Comparison of ENCODE assay signal across 10 cellular contexts in the genomic region with DNA sequence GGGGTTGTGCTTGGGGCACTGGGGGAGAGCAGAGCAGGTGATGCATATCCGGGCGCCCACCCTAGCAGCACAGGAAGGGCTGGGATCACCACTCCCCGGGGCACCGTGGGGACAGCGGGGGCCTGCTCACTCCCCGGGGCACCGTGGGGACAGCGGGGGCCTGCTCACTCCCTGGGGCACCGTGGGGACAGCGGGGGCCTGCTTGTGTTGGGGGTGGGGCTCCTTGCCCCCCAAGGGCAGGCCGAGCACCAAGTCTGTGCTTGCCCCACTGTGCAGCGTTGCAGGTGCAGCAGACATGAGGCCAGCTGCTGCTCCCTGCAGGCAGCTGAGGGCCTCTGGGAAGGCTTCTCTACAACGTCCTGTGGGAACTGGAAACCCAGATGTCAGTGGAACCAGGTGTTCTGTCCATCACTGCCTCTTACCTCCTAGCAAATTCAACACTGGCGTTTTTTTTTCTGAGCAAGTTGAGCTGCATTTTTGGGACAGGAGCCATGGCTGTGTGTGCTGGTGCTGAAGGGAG. TPM values are rescaled to one million over a fixed set of nuclear protein-coding genes. Genes with fewer than 3 reads are reported as not detected.
DNase-seq lines count a peak whose midpoint lies in the region; ATAC-seq and TF ChIP-seq lines count a peak whose summit lies in the region.
"Had no signal": no experiment of that assay in that cellular context is flagged by ENCODE, and none has a peak within 500 bp of the region (broad histone marks: within the 10 kb centered on the region; RNA-seq: fewer than 3 reads in every experiment).

No MANE protein-coding gene starts in this region.

- POLR2A ChIA-PET in HCT116 (lab: Charles Lee) (no interaction called here), WTC11 (lab: Charles Lee) (no interaction called here)

- no peak for ATAC-seq in HCT116
- ATAC-seq in WTC11, result no peak
- no peak for ATAC-seq in natural killer cell
- no peak for ATAC-seq in GM18867 (IDR thresholded peaks at IDR 0.05; ENCODE audit: unreplicated experiment)
- no peak for ATAC-seq in HG03571 (IDR thresholded peaks at IDR 0.05; ENCODE audit: unreplicated experiment)

- H3K9me3 Mint-ChIP-seq in WTC11 (no peaks in the 10 kb centered on the region), natural killer cell (no peaks in the 10 kb centered on the region)

- peak overlapping the region; percentile 95 for H3K27ac ChIP-seq in HCT116 (ENCODE audit: low read depth, low read length)

- peaks cover 0 to 1% of the 10 kb centered on the region in 2 experiments; a peak in 1 of 4 replicates for H3K36me3 ChIP-seq in HCT116 (ENCODE audit: control insufficient read depth in 1 of 2, insufficient read depth in 2 of 2, low read length in 2 of 2)

- no peak overlapping the region for H2AFZ ChIP-seq in HCT116 (ENCODE audit: low read depth, low read length, poor library complexity, severe bottlenecking)

- TF ChIP-seq RAD21 in HCT116 (IDR thresholded peaks at IDR 0.05; ENCODE audit: low read depth), result no peak; the same call in 1 of the 2 replicates

- BruUV-seq in HCT116 (replicated peaks; lab: Mats Ljungman, UMichigan), result no TSS peak

- peaks cover 46% of the 10 kb centered on the region for H3K79me2 ChIP-seq in HCT116 (ENCODE audit: insufficient read depth, low read length)

- TF ChIP-seq POLR2A in HCT116 (IDR thresholded peaks at IDR 0.05; ENCODE audit: borderline replicate concordance, extremely low read depth, insufficient read depth, insufficient read length), result no peak

- H3K4me3 Mint-ChIP-seq in WTC11, result no peak overlapping the region
- peak overlapping the region; percentile 85 for H3K4me3 Mint-ChIP-seq in natural killer cell

- no peaks in the 10 kb centered on the region for H3K9me2 ChIP-seq in HCT116 (ENCODE audit: insufficient read depth)

- RAD21 ChIA-PET in HCT116 (lab: Charles Lee; ENCODE audit: low non-redundant PET in 1 of 2, low total read pairs in 2 of 2, uncharacterized antibody in 2 of 2, unreplicated experiment in 2 of 2), result interaction anchor here in 1 of 2 experiments (0.8 kb wide), 1 partner anchor 83 kb away, joined by 3 read pairs; no protein-coding TSS in a partner anchor

- H3K27ac Mint-ChIP-seq in WTC11 (peak overlapping the region; percentile 93), natural killer cell (peak overlapping the region; percentile 96 to 98)

- 0 out of 4 replicates have a peak overlapping the region, but pooled peaks of 1 of the 2 experiments have one; percentile 35 for H3K4me3 ChIP-seq in HCT116 (replicated peaks in 1 of 2; ENCODE audit: low read depth in 1 of 2, low read length in 2 of 2)

- peaks cover 14% of the 10 kb centered on the region for H3K4me1 Mint-ChIP-seq in WTC11
- peaks cover 53 to 57% of the 10 kb centered on the region in 2 donors for H3K4me1 Mint-ChIP-seq in natural killer cell

- peaks cover 51 to 55% of the 10 kb centered on the region in 2 experiments for H3K4me1 ChIP-seq in HCT116 (ENCODE audit: control insufficient read depth in 1 of 2, insufficient read depth in 2 of 2, low read length in 2 of 2)

- peak overlapping the region; percentile 46 for H3K9ac ChIP-seq in HCT116 (ENCODE audit: low read length)

- H3K9me3 ChIP-seq in HCT116 (ENCODE audit: control insufficient read depth in 1 of 2, insufficient read depth in 1 of 2, low read depth in 1 of 2, low read length in 2 of 2), result no peaks in the 10 kb centered on the region

- H3K27me3 Mint-ChIP-seq in WTC11 (ENCODE audit: low read depth) (no peaks in the 10 kb centered on the region), natural killer cell (ENCODE audit: low read depth in 2 of 2) (no peaks in the 10 kb centered on the region)

- H3K36me3 Mint-ChIP-seq in WTC11, result peaks cover under 1% of the 10 kb centered on the region; the same call in 1 of the 2 replicates
- no peaks in the 10 kb centered on the region for H3K36me3 Mint-ChIP-seq in natural killer cell

- peak; percentile 41 for DNase-seq in COR-L47 (lab: John Stamatoyannopoulos, UW)
- DNase-seq in HCT116 (ENCODE audit: low read depth, low spot score), result no peak
- no peak for DNase-seq in WTC11 (ENCODE audit: low spot score)
- no peak for DNase-seq in natural killer cell
- DNase-seq in retina, result no peak
- no peak for DNase-seq in inferior parietal cortex (ENCODE audit: extremely low spot score)
- DNase-seq: NCI-H2029 had no signal

- TF ChIP-seq CTCF in HCT116 (IDR thresholded peaks at IDR 0.05 in 2 of 3, conservative IDR thresholded peaks at IDR 0.05 in 1 of 3; ENCODE audit: borderline replicate concordance in 1 of 3, insufficient read depth in 1 of 3, low read depth in 2 of 3, low read length in 2 of 3) (no peak), WTC11 (IDR thresholded peaks at IDR 0.05) (no peak), natural killer cell (IDR thresholded peaks at IDR 0.05) (no peak)

- intact Hi-C loops in HCT116 (cut with micrococcal nuclease), result no loop called here
- intact Hi-C loops in natural killer cell (cut with micrococcal nuclease), result loop anchor here (1.0 to 10.0 kb wide), 5 partner anchors 16 to 190 kb away; no protein-coding TSS in a partner anchor

- H4K20me1 ChIP-seq in HCT116 (ENCODE audit: insufficient read depth), result peaks cover 4% of the 10 kb centered on the region; the same call in 1 of the 2 replicates

- peak overlapping the region; percentile 77 for H3K4me2 ChIP-seq in HCT116 (ENCODE audit: low read length)

- CTCF ChIA-PET in HCT116 (lab: Charles Lee) (interaction anchor here (1.1 to 1.7 kb wide), 5 partner anchors 10 to 83 kb away, joined by 3 to 7 read pairs (median 3); no protein-coding TSS in a partner anchor), WTC11 (lab: Charles Lee) (no interaction called here)

- no peaks in the 10 kb centered on the region for H3K27me3 ChIP-seq in HCT116 (ENCODE audit: insufficient read depth, low read length)

TF ChIP-seq in HCT116, 20 proteins besides CTCF, POLR2A, EP300 and RAD21:
- TF ChIP-seq, protein P1, sequence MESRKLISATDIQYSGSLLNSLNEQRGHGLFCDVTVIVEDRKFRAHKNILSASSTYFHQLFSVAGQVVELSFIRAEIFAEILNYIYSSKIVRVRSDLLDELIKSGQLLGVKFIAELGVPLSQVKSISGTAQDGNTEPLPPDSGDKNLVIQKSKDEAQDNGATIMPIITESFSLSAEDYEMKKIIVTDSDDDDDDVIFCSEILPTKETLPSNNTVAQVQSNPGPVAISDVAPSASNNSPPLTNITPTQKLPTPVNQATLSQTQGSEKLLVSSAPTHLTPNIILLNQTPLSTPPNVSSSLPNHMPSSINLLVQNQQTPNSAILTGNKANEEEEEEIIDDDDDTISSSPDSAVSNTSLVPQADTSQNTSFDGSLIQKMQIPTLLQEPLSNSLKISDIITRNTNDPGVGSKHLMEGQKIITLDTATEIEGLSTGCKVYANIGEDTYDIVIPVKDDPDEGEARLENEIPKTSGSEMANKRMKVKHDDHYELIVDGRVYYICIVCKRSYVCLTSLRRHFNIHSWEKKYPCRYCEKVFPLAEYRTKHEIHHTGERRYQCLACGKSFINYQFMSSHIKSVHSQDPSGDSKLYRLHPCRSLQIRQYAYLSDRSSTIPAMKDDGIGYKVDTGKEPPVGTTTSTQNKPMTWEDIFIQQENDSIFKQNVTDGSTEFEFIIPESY (IDR thresholded peaks at IDR 0.05; ENCODE audit: extremely low read depth, insufficient replicate concordance, low read length), result no peak
- TF ChIP-seq TCF7L2 (IDR thresholded peaks at IDR 0.05; ENCODE audit: borderline replicate concordance, extremely low read depth, insufficient read depth, insufficient read length) (no peak), SP1 (IDR thresholded peaks at IDR 0.05; ENCODE audit: low read depth) (no peak), EZH2 (IDR thresholded peaks at IDR 0.05) (no peak), ELF1 (IDR thresholded peaks at IDR 0.05; ENCODE audit: borderline replicate concordance, low read depth) (no peak), POLR2AphosphoS5 (IDR thresholded peaks at IDR 0.05; ENCODE audit: low read depth, low read length) (no peak)
- TF ChIP-seq, protein P2, sequence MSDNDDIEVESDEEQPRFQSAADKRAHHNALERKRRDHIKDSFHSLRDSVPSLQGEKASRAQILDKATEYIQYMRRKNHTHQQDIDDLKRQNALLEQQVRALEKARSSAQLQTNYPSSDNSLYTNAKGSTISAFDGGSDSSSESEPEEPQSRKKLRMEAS (IDR thresholded peaks at IDR 0.05), result no peak

TF ChIP-seq in WTC11, 78 proteins besides CTCF, POLR2A, EP300 and RAD21:
- TF ChIP-seq, protein P3, sequence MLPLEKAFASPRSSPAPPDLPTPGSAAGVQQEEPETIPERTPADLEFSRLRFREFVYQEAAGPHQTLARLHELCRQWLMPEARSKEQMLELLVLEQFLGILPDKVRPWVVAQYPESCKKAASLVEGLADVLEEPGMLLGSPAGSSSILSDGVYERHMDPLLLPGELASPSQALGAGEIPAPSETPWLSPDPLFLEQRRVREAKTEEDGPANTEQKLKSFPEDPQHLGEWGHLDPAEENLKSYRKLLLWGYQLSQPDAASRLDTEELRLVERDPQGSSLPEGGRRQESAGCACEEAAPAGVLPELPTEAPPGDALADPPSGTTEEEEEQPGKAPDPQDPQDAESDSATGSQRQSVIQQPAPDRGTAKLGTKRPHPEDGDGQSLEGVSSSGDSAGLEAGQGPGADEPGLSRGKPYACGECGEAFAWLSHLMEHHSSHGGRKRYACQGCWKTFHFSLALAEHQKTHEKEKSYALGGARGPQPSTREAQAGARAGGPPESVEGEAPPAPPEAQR (CRISPR knock-in tag; IDR thresholded peaks at IDR 0.05), result no peak

RNA-seq across cellular contexts. Expression of a gene that starts 25.0 kb away (rescaled TPM):
- total RNA-seq in HCT116 (2021; ENCODE audit: unreplicated experiment) (not detected), WTC11 (2021) (0.04 to 0.07 TPM in 2 of 3 replicates, not detected in the other), natural killer cell (not detected)
- 0.04 and 0.05 TPM in 2 replicates for polyA plus RNA-seq in HCT116 (2012)
- total RNA-seq: activated CD8-positive, alpha-beta memory T cell treated with anti-CD3 and anti-CD28 coated beads for 36 hours had no signal
